In genomic region chr9:136210276-136210675, GRCh38 we compare ENCODE assay signal across 1 cellular context.
TF ChIP-seq lines count a peak whose summit lies in the region.

No MANE protein-coding gene starts in this region.

TF ChIP-seq in K562, 482 proteins besides CTCF, POLR2A, EP300 and RAD21:
- 0 out of 2 replicates have a peak, but pooled peaks have one; percentile 13 for TF ChIP-seq POLR2G (IDR thresholded peaks at IDR 0.05; ENCODE audit: low read depth, low read length)
- TF ChIP-seq, protein P1, sequence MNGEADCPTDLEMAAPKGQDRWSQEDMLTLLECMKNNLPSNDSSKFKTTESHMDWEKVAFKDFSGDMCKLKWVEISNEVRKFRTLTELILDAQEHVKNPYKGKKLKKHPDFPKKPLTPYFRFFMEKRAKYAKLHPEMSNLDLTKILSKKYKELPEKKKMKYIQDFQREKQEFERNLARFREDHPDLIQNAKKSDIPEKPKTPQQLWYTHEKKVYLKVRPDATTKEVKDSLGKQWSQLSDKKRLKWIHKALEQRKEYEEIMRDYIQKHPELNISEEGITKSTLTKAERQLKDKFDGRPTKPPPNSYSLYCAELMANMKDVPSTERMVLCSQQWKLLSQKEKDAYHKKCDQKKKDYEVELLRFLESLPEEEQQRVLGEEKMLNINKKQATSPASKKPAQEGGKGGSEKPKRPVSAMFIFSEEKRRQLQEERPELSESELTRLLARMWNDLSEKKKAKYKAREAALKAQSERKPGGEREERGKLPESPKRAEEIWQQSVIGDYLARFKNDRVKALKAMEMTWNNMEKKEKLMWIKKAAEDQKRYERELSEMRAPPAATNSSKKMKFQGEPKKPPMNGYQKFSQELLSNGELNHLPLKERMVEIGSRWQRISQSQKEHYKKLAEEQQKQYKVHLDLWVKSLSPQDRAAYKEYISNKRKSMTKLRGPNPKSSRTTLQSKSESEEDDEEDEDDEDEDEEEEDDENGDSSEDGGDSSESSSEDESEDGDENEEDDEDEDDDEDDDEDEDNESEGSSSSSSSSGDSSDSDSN (IDR thresholded peaks at IDR 0.05; ENCODE audit: borderline replicate concordance in 1 of 2, low read depth in 2 of 2, low read length in 2 of 2) = no peak
TF ChIP-seq in K562: peak in this region for 1.
